In genomic region chr10:127243490-127244272, GRCh38 we compare ENCODE assay signal across 8 cellular contexts. TPM values are rescaled to one million over a fixed set of nuclear protein-coding genes. Genes with fewer than 3 reads are reported as not detected.
A peak's percentile ranks its signal among the peaks of the same experiment; 100 is the strongest.
DNase-seq lines count a peak whose midpoint lies in the region; ATAC-seq and TF ChIP-seq lines count a peak whose summit lies in the region.

No MANE protein-coding gene starts in this region.

- peak; percentile 83 for ATAC-seq in upper lobe of right lung

- intact Hi-C loops in ascending aorta (cut with DNase I), result no loop called here
- intact Hi-C loops in upper lobe of right lung (cut with DNase I), result no loop called here
- intact Hi-C loops in uterus (cut with DNase I; ENCODE audit: low total_unique reads), result no loop called here

- DNase-seq in SIG-M5 treated with dmso at 0.1 percent for 504 hours (lab: John Stamatoyannopoulos, UW; ENCODE audit: unreplicated experiment), result peak; percentile 11
- no peak for DNase-seq in SIG-M5 (lab: John Stamatoyannopoulos, UW)
- peak; percentile 0 for DNase-seq in NCI-H69 (lab: John Stamatoyannopoulos, UW)
- DNase-seq in ascending aorta (ENCODE audit: low spot score in 2 of 2), result no peak
- peak; percentile 56 for DNase-seq in left kidney (ENCODE audit: low read depth, low spot score)
- no peak for DNase-seq in upper lobe of right lung
- no peak for DNase-seq in uterus
- no peak for DNase-seq in NCI-H2107 (lab: John Stamatoyannopoulos, UW)

- TF ChIP-seq CTCF in ascending aorta (IDR thresholded peaks at IDR 0.05), result peak in 2 of 3 experiments; percentile 15 to 22
- peak; percentile 57 for TF ChIP-seq CTCF in upper lobe of right lung (IDR thresholded peaks at IDR 0.05)
- no peak for TF ChIP-seq CTCF in uterus (IDR thresholded peaks at IDR 0.05)

- H3K27me3 ChIP-seq in ascending aorta, result no peaks in the 10 kb centered on the region
- H3K27me3 ChIP-seq in upper lobe of right lung, result no peaks in the 10 kb centered on the region
- no peaks in the 10 kb centered on the region for H3K27me3 ChIP-seq in uterus

- H3K9me3 ChIP-seq in ascending aorta (no peaks in the 10 kb centered on the region), upper lobe of right lung (no peaks in the 10 kb centered on the region), uterus (no peaks in the 10 kb centered on the region)

- H3K27ac ChIP-seq in ascending aorta (no peak overlapping the region), upper lobe of right lung (no peak overlapping the region), uterus (no peak overlapping the region)

- TF ChIP-seq POLR2A in uterus (IDR thresholded peaks at IDR 0.05), result no peak

- H3K4me1 ChIP-seq in ascending aorta (no peaks in the 10 kb centered on the region), upper lobe of right lung (no peaks in the 10 kb centered on the region), uterus (no peaks in the 10 kb centered on the region)

- H3K4me3 ChIP-seq in ascending aorta, result no peak overlapping the region
- H3K4me3 ChIP-seq in upper lobe of right lung, result no peak overlapping the region
- H3K4me3 ChIP-seq in uterus, result no peak overlapping the region

- H3K36me3 ChIP-seq in ascending aorta (peaks cover 1 to 3% of the 10 kb centered on the region in 2 donors), upper lobe of right lung (peaks cover 10% of the 10 kb centered on the region), uterus (no peaks in the 10 kb centered on the region)

RNA-seq across cellular contexts. Expression of gene INSYN2A, which starts 47.3 kb away (rescaled TPM):
- total RNA-seq in ascending aorta, result not detected
- total RNA-seq in upper lobe of right lung, result 0.14 TPM
- total RNA-seq in uterus, result under 1 TPM in 2 of 4 donors, not detected in 2; 0.18 to 0.48 TPM

Comparison
In these comparisons a context has a peak if more than half of its experiments do, and no peak if none do; other contexts are left out.
1. DNase-seq: peak in SIG-M5 treated with dmso at 0.1 percent for 504 hours (single experiment), NCI-H69 (single experiment) and left kidney (single experiment); none in SIG-M5 (single experiment), ascending aorta (0 of 2), upper lobe of right lung (single experiment), uterus (0 of 2) and NCI-H2107 (single experiment).
2. CTCF ChIP-seq: peak in ascending aorta (2 of 3) and upper lobe of right lung (single experiment); none in uterus (0 of 4).